Comparison of ENCODE assay signal across 16 cellular contexts in genomic region chr1:12546771-12547585, GRCh38.
DNase-seq lines count a peak whose midpoint lies in the region; ATAC-seq and TF ChIP-seq lines count a peak whose summit lies in the region.
"Had no signal": no experiment of that assay in that cellular context is flagged by ENCODE, and none has a peak within 500 bp of the region (broad histone marks: within the 10 kb centered on the region; RNA-seq: fewer than 3 reads in every experiment).

No MANE protein-coding gene starts in this region.

- no peak overlapping the region for H3K4me3 Mint-ChIP-seq in activated naive CD4-positive, alpha-beta T cell treated with anti-CD3 and anti-CD28 coated beads, Interleukin-2, amount 10 ng/mL, durations not matched to agents 7 days and 5 days
- H3K4me3 Mint-ChIP-seq: activated CD4-positive, alpha-beta T cell treated with anti-CD3 and anti-CD28 coated beads, Interleukin-2, amount 10 ng/mL, durations not matched to agents 24 days and 14 days; activated T-helper 1 cell treated with anti-CD3 and anti-CD28 coated beads, Interleukin-12 subunit alpha, Interleukin-12 subunit beta, Interleukin-2, Interleukin-4 antibody, amounts not matched to agents 30 ng/mL and 10 ng/mL and 1 ng/mL, durations not matched to agents 14 hours and 24 hours and 36 hours had no signal

- TF ChIP-seq POLR2A in ovary (IDR thresholded peaks at IDR 0.05), result no peak

- ATAC-seq in aorta (ENCODE audit: low FRiP score) (peak; percentile 40), HG03565 (IDR thresholded peaks at IDR 0.05; ENCODE audit: unreplicated experiment) (no peak)
- ATAC-seq: pancreas had no signal

- no peaks in the 10 kb centered on the region for H3K9me3 Mint-ChIP-seq in activated naive CD4-positive, alpha-beta T cell treated with anti-CD3 and anti-CD28 coated beads, Interleukin-2, amount 10 ng/mL, durations not matched to agents 7 days and 5 days
- H3K9me3 Mint-ChIP-seq: activated CD4-positive, alpha-beta T cell treated with anti-CD3 and anti-CD28 coated beads, Interleukin-2, amount 10 ng/mL, durations not matched to agents 24 days and 14 days; activated T-helper 1 cell treated with anti-CD3 and anti-CD28 coated beads, Interleukin-12 subunit alpha, Interleukin-12 subunit beta, Interleukin-2, Interleukin-4 antibody, amounts not matched to agents 30 ng/mL and 10 ng/mL and 1 ng/mL, durations not matched to agents 14 hours and 24 hours and 36 hours had no signal

- in situ Hi-C loops in GM13976 (cut with MboI; ENCODE audit: low sequenced_read_pairs, unreplicated experiment), result no loop called here

- H3K4me3 ChIP-seq in ovary (no peak overlapping the region), aorta (ENCODE audit: low read length in 2 of 2) (no peak overlapping the region)
- H3K4me3 ChIP-seq: pancreas, SJCRH30 had no signal

- 43 to 54% (median 48%) methylated on average over 16 to 17 of the region's 17 CpGs for WGBS in ovary, 3 donors
- WGBS in aorta, 2 donors, result 36 to 40% methylated on average over 17 of the region's 17 CpGs

- no peak for TF ChIP-seq CTCF in ovary (IDR thresholded peaks at IDR 0.05)
- no peak for TF ChIP-seq CTCF in GM13976 (IDR thresholded peaks at IDR 0.05; ENCODE audit: borderline replicate concordance, control extremely low read depth, extremely low read depth, insufficient read depth, missing control alignments)

- no peaks in the 10 kb centered on the region for H3K36me3 Mint-ChIP-seq in activated naive CD4-positive, alpha-beta T cell treated with anti-CD3 and anti-CD28 coated beads, Interleukin-2, amount 10 ng/mL, durations not matched to agents 7 days and 5 days

- peaks cover 24% of the 10 kb centered on the region for H3K4me1 ChIP-seq in ovary (ENCODE audit: insufficient read depth)
- H3K4me1 ChIP-seq in aorta (ENCODE audit: control insufficient read depth in 1 of 2, insufficient read depth in 2 of 2, low read length in 2 of 2), result peaks cover 0 to 2% of the 10 kb centered on the region in 2 donors

- TF ChIP-seq EP300 in ovary (IDR thresholded peaks at IDR 0.05), result no peak

- H3K27ac ChIP-seq in ovary (no peak overlapping the region), aorta (ENCODE audit: low read depth in 1 of 2, low read length in 2 of 2) (no peak overlapping the region)
- H3K27ac ChIP-seq: pancreas, SJCRH30 had no signal

- H3K36me3 ChIP-seq in ovary (no peaks in the 10 kb centered on the region), aorta (ENCODE audit: control insufficient read depth in 1 of 2, insufficient read depth in 2 of 2, low read length in 1 of 2) (no peaks in the 10 kb centered on the region)
- H3K36me3 ChIP-seq: pancreas, SJCRH30 had no signal

- peak; percentile 1 for DNase-seq in activated naive CD4-positive, alpha-beta T cell treated with anti-CD3 and anti-CD28 coated beads, Interleukin-2, amount 10 ng/mL, durations not matched to agents 7 days and 5 days
- no peak for DNase-seq in activated naive CD4-positive, alpha-beta T cell (lab: John Stamatoyannopoulos, UW)
- DNase-seq in cardiac septum (ENCODE audit: low spot score), result peak; percentile 78
- DNase-seq in ovary, result peak in 3 of 5 donors; percentile 59 to 76 (median 67)
- DNase-seq in aorta, result peak; percentile 81 to 90
- no peak for DNase-seq in GM13976 (ENCODE audit: low spot score)
- no peak for DNase-seq in middle frontal gyrus (ENCODE audit: extremely low spot score, low spot score)
- DNase-seq: activated CD4-positive, alpha-beta T cell treated with anti-CD3 and anti-CD28 coated beads, Interleukin-2, amount 10 ng/mL, durations not matched to agents 24 days and 14 days; foreskin fibroblast; mesendoderm; SJCRH30; stimulated activated CD4-positive, alpha-beta T cell treated with anti-CD3 and anti-CD28 coated beads, Interleukin-15, amount 100 ng/mL, for 24 hours; T1000 had no signal

- H3K9me3 ChIP-seq in ovary, result no peaks in the 10 kb centered on the region
- no peaks in the 10 kb centered on the region for H3K9me3 ChIP-seq in aorta (ENCODE audit: control insufficient read depth, low read length)
- H3K9me3 ChIP-seq: pancreas, SJCRH30 had no signal

- H3K4me1 Mint-ChIP-seq in activated naive CD4-positive, alpha-beta T cell treated with anti-CD3 and anti-CD28 coated beads, Interleukin-2, amount 10 ng/mL, durations not matched to agents 7 days and 5 days, result peaks cover 2% of the 10 kb centered on the region

- CTCF ChIA-PET in activated naive CD4-positive, alpha-beta T cell treated with anti-CD3 and anti-CD28 coated beads, Interleukin-2, amount 10 ng/mL, durations not matched to agents 7 days and 5 days (lab: Charles Lee), result no interaction called here

- intact Hi-C loops in cardiac septum (cut with DNase I), result no loop called here
- intact Hi-C loops in ovary (cut with DNase I), result loop anchor here (5.0 to 10.0 kb wide), 7 partner anchors 48 to 142 kb away; partner anchors contain the start of gene DHRS3 (in 1 of the 4)
- intact Hi-C loops in aorta (cut with DNase I), result loop anchor here in 1 of 2 donors (10.0 kb wide), 1 partner anchor 48 kb away; no protein-coding TSS in a partner anchor

- H3K27ac Mint-ChIP-seq in activated naive CD4-positive, alpha-beta T cell treated with anti-CD3 and anti-CD28 coated beads, Interleukin-2, amount 10 ng/mL, durations not matched to agents 7 days and 5 days, result no peak overlapping the region
- H3K27ac Mint-ChIP-seq: activated CD4-positive, alpha-beta T cell treated with anti-CD3 and anti-CD28 coated beads, Interleukin-2, amount 10 ng/mL, durations not matched to agents 24 days and 14 days; activated T-helper 1 cell treated with anti-CD3 and anti-CD28 coated beads, Interleukin-12 subunit alpha, Interleukin-12 subunit beta, Interleukin-2, Interleukin-4 antibody, amounts not matched to agents 30 ng/mL and 10 ng/mL and 1 ng/mL, durations not matched to agents 14 hours and 24 hours and 36 hours had no signal

- no peaks in the 10 kb centered on the region for H3K27me3 ChIP-seq in ovary
- H3K27me3 ChIP-seq in aorta (ENCODE audit: control insufficient read depth in 1 of 2, insufficient read depth in 2 of 2, low read length in 1 of 2), result no peaks in the 10 kb centered on the region
- H3K27me3 ChIP-seq: pancreas, SJCRH30 had no signal

- peaks cover 30% of the 10 kb centered on the region for H3K27me3 Mint-ChIP-seq in activated naive CD4-positive, alpha-beta T cell treated with anti-CD3 and anti-CD28 coated beads, Interleukin-2, amount 10 ng/mL, durations not matched to agents 7 days and 5 days

Comparison
In these comparisons a context has a peak if more than half of its experiments do, and no peak if none do; other contexts are left out.
1. DNase-seq: peak in activated naive CD4-positive, alpha-beta T cell treated with anti-CD3 and anti-CD28 coated beads, Interleukin-2, amount 10 ng/mL, durations not matched to agents 7 days and 5 days (single experiment), cardiac septum (single experiment), ovary (3 of 5) and aorta (2 of 2); none in activated naive CD4-positive, alpha-beta T cell (0 of 4), GM13976 (single experiment) and middle frontal gyrus (single experiment).